Comparison of ENCODE assay signal across 11 cellular contexts in the genomic region with DNA sequence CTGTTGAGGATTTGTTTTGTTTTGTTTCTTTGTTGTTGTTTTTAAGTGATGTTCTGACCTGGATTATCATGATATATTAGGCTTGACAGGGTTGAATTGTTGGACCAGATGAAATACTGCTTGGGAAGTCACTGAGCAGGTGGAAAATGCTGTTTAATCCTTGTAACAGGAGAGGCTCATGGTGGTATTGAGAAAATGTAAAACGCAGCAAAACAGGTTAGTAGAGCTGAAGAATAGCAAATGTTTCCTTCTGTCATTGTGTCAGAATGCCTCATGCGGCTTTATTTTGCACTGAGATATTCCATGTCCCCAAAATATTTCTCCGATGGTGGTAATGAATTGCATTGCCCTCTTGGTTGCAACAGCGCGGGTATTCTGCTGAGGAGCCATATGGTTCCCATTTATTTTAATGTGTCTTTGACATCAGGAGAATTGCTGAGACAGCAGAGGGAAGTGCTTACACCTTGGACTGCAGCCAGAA.
DNase-seq lines count a peak whose midpoint lies in the region; ATAC-seq and TF ChIP-seq lines count a peak whose summit lies in the region.
"Had no signal": no experiment of that assay in that cellular context is flagged by ENCODE, and none has a peak within 500 bp of the region (broad histone marks: within the 10 kb centered on the region; RNA-seq: fewer than 3 reads in every experiment).

No MANE protein-coding gene starts in this region.

- H3K4me3 Mint-ChIP-seq in glutamatergic neuron (ENCODE audit: unreplicated experiment) = peak overlapping the region; percentile 35
- H3K4me3 Mint-ChIP-seq in activated naive CD4-positive, alpha-beta T cell treated with anti-CD3 and anti-CD28 coated beads for 36 hours = no peak overlapping the region

- no peak for TF ChIP-seq CTCF in BJ (IDR thresholded peaks at IDR 0.05; ENCODE audit: insufficient read depth, low read depth, low read length)
- TF ChIP-seq CTCF in HFF-Myc (IDR thresholded peaks at IDR 0.05; ENCODE audit: low read depth, low read length, missing control alignments) = no peak
- TF ChIP-seq CTCF in glutamatergic neuron (IDR thresholded peaks at IDR 0.05; ENCODE audit: partially characterized antibody, unreplicated experiment) = no peak
- no peak for TF ChIP-seq CTCF in mammary epithelial cell (conservative IDR thresholded peaks at IDR 0.05 in 1 of 2, IDR thresholded peaks at IDR 0.05 in 1 of 2; ENCODE audit: extremely low read depth in 1 of 2, insufficient read depth in 1 of 2, low read depth in 1 of 2, low read length in 2 of 2)

- DNase-seq in BJ (ENCODE audit: low read depth) (peak; percentile 41), HFF-Myc (ENCODE audit: extremely low read depth, low read depth) (peak; percentile 79), NCI-H82 (lab: John Stamatoyannopoulos, UW) (peak; percentile 97), glutamatergic neuron (no peak), activated gamma-delta T cell treated with Interleukin-2 at 50 U/mL for 16 hours (no peak), mammary epithelial cell (no peak)
- no peak for DNase-seq in activated naive CD4-positive, alpha-beta T cell treated with anti-CD3 and anti-CD28 coated beads for 36 hours
- DNase-seq: activated CD4-positive, CD25-positive, alpha-beta regulatory T cell treated with anti-CD3 and anti-CD28 coated beads, Interleukin-2, amount 50 U/mL, for 72 hours; effector memory CD4-positive, alpha-beta T cell; hypothalamus had no signal

- intact Hi-C loops in activated naive CD4-positive, alpha-beta T cell treated with anti-CD3 and anti-CD28 coated beads for 36 hours (cut with micrococcal nuclease) = no loop called here
- intact Hi-C loops in mammary epithelial cell (cut with micrococcal nuclease) = no loop called here

- H3K36me3 ChIP-seq in BJ (ENCODE audit: control insufficient read depth, insufficient read depth, low read length) = no peaks in the 10 kb centered on the region
- H3K36me3 ChIP-seq in mammary epithelial cell (ENCODE audit: insufficient read depth, low read length) = no peaks in the 10 kb centered on the region

- BruUV-seq in mammary epithelial cell (replicated peaks; lab: Mats Ljungman, UMichigan) = no TSS peak

- peaks cover 9% of the 10 kb centered on the region for H3K36me3 Mint-ChIP-seq in glutamatergic neuron (ENCODE audit: unreplicated experiment)
- no peaks in the 10 kb centered on the region for H3K36me3 Mint-ChIP-seq in activated naive CD4-positive, alpha-beta T cell treated with anti-CD3 and anti-CD28 coated beads for 36 hours (ENCODE audit: low read depth)

- H2AFZ ChIP-seq in mammary epithelial cell (ENCODE audit: low read depth, low read length) = no peak overlapping the region

- peaks cover 35% of the 10 kb centered on the region for H3K4me1 Mint-ChIP-seq in glutamatergic neuron (ENCODE audit: low read depth, unreplicated experiment)
- H3K4me1 Mint-ChIP-seq in activated naive CD4-positive, alpha-beta T cell treated with anti-CD3 and anti-CD28 coated beads for 36 hours (ENCODE audit: low read depth) = no peaks in the 10 kb centered on the region

- no peak overlapping the region for H3K4me2 ChIP-seq in mammary epithelial cell (ENCODE audit: insufficient read depth, low read depth, low read length)

- CTCF ChIA-PET in BJ (lab: Yijun Ruan, JAX) (no interaction called here), mammary epithelial cell (lab: Charles Lee; ENCODE audit: low non-redundant PET) (no interaction called here)
- CTCF ChIA-PET in activated naive CD4-positive, alpha-beta T cell treated with anti-CD3 and anti-CD28 coated beads for 36 hours (lab: Charles Lee) = no interaction called here

- H3K4me3 ChIP-seq in BJ (ENCODE audit: low read depth, low read length) = no peak overlapping the region
- no peak overlapping the region for H3K4me3 ChIP-seq in HFF-Myc (replicated peaks; ENCODE audit: low read depth, low read length)
- H3K4me3 ChIP-seq in mammary epithelial cell (replicated peaks in 1 of 3; ENCODE audit: insufficient read depth in 1 of 3, low read depth in 2 of 3, low read length in 3 of 3) = no peak overlapping the region

- no peak overlapping the region for H3K27ac ChIP-seq in mammary epithelial cell (ENCODE audit: insufficient read depth, low read depth, low read length)

- no peaks in the 10 kb centered on the region for H3K27me3 ChIP-seq in BJ (ENCODE audit: control insufficient read depth, insufficient read depth, low read length)
- H3K27me3 ChIP-seq in mammary epithelial cell (ENCODE audit: insufficient read depth, low read length) = no peaks in the 10 kb centered on the region

- dilution Hi-C loops in mammary epithelial cell (cut with HindIII; ENCODE audit: low sequenced_read_pairs) = no loop called here

- in situ Hi-C loops in mammary epithelial cell (cut with MboI; ENCODE audit: low sequenced_read_pairs in 2 of 2) = no loop called here

- H3K4me1 ChIP-seq in mammary epithelial cell (ENCODE audit: insufficient read depth, low read length) = no peaks in the 10 kb centered on the region

- peaks cover 2% of the 10 kb centered on the region for H3K9me3 Mint-ChIP-seq in glutamatergic neuron (ENCODE audit: unreplicated experiment)
- H3K9me3 Mint-ChIP-seq in activated naive CD4-positive, alpha-beta T cell treated with anti-CD3 and anti-CD28 coated beads for 36 hours = no peaks in the 10 kb centered on the region

- no peak overlapping the region for H3K9ac ChIP-seq in mammary epithelial cell (ENCODE audit: insufficient read depth, low read length)

- H3K27me3 Mint-ChIP-seq in glutamatergic neuron (ENCODE audit: unreplicated experiment) = no peaks in the 10 kb centered on the region
- H3K27me3 Mint-ChIP-seq in activated naive CD4-positive, alpha-beta T cell treated with anti-CD3 and anti-CD28 coated beads for 36 hours (ENCODE audit: low read depth) = peaks cover 4% of the 10 kb centered on the region

- no peaks in the 10 kb centered on the region for H3K79me2 ChIP-seq in mammary epithelial cell (ENCODE audit: insufficient read depth, low read length)

- H3K27ac Mint-ChIP-seq in glutamatergic neuron (ENCODE audit: unreplicated experiment) = peak overlapping the region; percentile 93
- no peak overlapping the region for H3K27ac Mint-ChIP-seq in activated naive CD4-positive, alpha-beta T cell treated with anti-CD3 and anti-CD28 coated beads for 36 hours

- 95% methylated on average over 5 of the region's 5 CpGs for WGBS in mammary epithelial cell (ENCODE audit: low coverage, missing lambda C conversion rate)

- ATAC-seq in HG03469 (IDR thresholded peaks at IDR 0.05; ENCODE audit: unreplicated experiment) = no peak

- H4K20me1 ChIP-seq in mammary epithelial cell (ENCODE audit: insufficient read depth, low read length) = no peaks in the 10 kb centered on the region

- no peaks in the 10 kb centered on the region for H3K9me3 ChIP-seq in mammary epithelial cell (replicated peaks; ENCODE audit: insufficient read depth, low read length)

- POLR2A ChIA-PET in BJ (lab: Charles Lee) = no interaction called here

Comparison
In these comparisons a context has a peak if more than half of its experiments do, and no peak if none do; other contexts are left out.
1. DNase-seq: peak in BJ (single experiment), HFF-Myc (single experiment) and NCI-H82 (single experiment); none in glutamatergic neuron (single experiment), activated naive CD4-positive, alpha-beta T cell treated with anti-CD3 and anti-CD28 coated beads for 36 hours (single experiment), activated gamma-delta T cell treated with Interleukin-2 at 50 U/mL for 16 hours (single experiment) and mammary epithelial cell (single experiment).